Comparison of ENCODE assay signal across 8 cellular contexts in genomic region chr4:1246901-1247810, GRCh38. TPM values are rescaled to one million over a fixed set of nuclear protein-coding genes. Genes with fewer than 3 reads are reported as not detected.
DNase-seq lines count a peak whose midpoint lies in the region; ATAC-seq and TF ChIP-seq lines count a peak whose summit lies in the region.

No MANE protein-coding gene starts in this region.

- H3K9ac ChIP-seq in OCI-LY3 (ENCODE audit: low read length) = peak overlapping the region; percentile 100

- H4K20me1 ChIP-seq in OCI-LY3 (ENCODE audit: insufficient read depth, low read length) = peaks cover 52% of the 10 kb centered on the region

- H3K4me3 ChIP-seq in OCI-LY3 (ENCODE audit: low read length) (peak overlapping the region; percentile 99), cardiac fibroblast (replicated peaks in 1 of 2; ENCODE audit: low read depth in 2 of 2, low read length in 2 of 2) (peak overlapping the region; percentile 76 to 77), testis (peak overlapping the region; percentile 88 to 89)

- intact Hi-C loops in testis (cut with DNase I; ENCODE audit: low total_unique reads) = no loop called here

- no peaks in the 10 kb centered on the region for H3K27me3 ChIP-seq in OCI-LY3 (ENCODE audit: low read depth, low read length)
- no peaks in the 10 kb centered on the region for H3K27me3 ChIP-seq in testis

- TF ChIP-seq POLR2A in testis (IDR thresholded peaks at IDR 0.05) = no peak

- WGBS in testis, 2 donors = 6 to 9% methylated on average over 33 to 39 of the region's 46 CpGs

- TF ChIP-seq CTCF in OCI-LY3 (IDR thresholded peaks at IDR 0.05; ENCODE audit: low read depth, low read length) (no peak), cardiac fibroblast (IDR thresholded peaks at IDR 0.05; ENCODE audit: low read depth, low read length) (no peak), testis (IDR thresholded peaks at IDR 0.05) (no peak)

- H3K27ac ChIP-seq in OCI-LY3 (ENCODE audit: low read length) (peak overlapping the region; percentile 86), testis (peak overlapping the region; percentile 92 to 95)

- H3K9me3 ChIP-seq in OCI-LY3 (ENCODE audit: insufficient read depth, low read length) (peaks cover 11% of the 10 kb centered on the region; the same call in 1 of the 2 replicates), testis (no peaks in the 10 kb centered on the region)

- DNase-seq in NCI-H82 (lab: John Stamatoyannopoulos, UW) = peak; percentile 16
- no peak for DNase-seq in NCI-H82 treated with DMSO at 0.1 percent for 48 hours (lab: John Stamatoyannopoulos, UW; ENCODE audit: unreplicated experiment)
- peak in 1 of 2 donors; percentile 32 for DNase-seq in cardiac fibroblast (ENCODE audit: low read depth in 2 of 2)
- peak; percentile 46 for DNase-seq in left lobe of liver (ENCODE audit: low spot score)
- DNase-seq in testis = peak; percentile 16
- no peak for DNase-seq in SW 1271 (lab: John Stamatoyannopoulos, UW)
- no peak for DNase-seq in medulla oblongata (ENCODE audit: extremely low spot score)

- peak overlapping the region; percentile 82 for H3K4me2 ChIP-seq in OCI-LY3 (ENCODE audit: low read length)

- H3K79me2 ChIP-seq in OCI-LY3 (ENCODE audit: low read length) = peaks cover 81% of the 10 kb centered on the region

- no peak for ATAC-seq in left lobe of liver

- H3K36me3 ChIP-seq in OCI-LY3 (replicated peaks; ENCODE audit: low read depth, low read length) (peaks cover 23% of the 10 kb centered on the region), testis (ENCODE audit: low read depth, missing control alignments) (no peaks in the 10 kb centered on the region)

- H2AFZ ChIP-seq in OCI-LY3 (ENCODE audit: low read depth, low read length) = no peak overlapping the region

- H3K4me1 ChIP-seq in OCI-LY3 (ENCODE audit: low read length) (peaks cover 20% of the 10 kb centered on the region), testis (peaks cover 45% of the 10 kb centered on the region)

RNA-seq across cellular contexts. Expression of gene CTBP1, which starts 1.8 kb away (rescaled TPM):
- 97.0 TPM for total RNA-seq in left lobe of liver
- total RNA-seq in testis = 100 to 1,000 TPM; 240 to 245 TPM
- 72.6 TPM for polyA plus RNA-seq in testis (ENCODE audit: insufficient read depth, low read depth, low replicate concordance)

RNA-seq across cellular contexts. Expression of gene MAEA, which starts 42.5 kb away (rescaled TPM):
- total RNA-seq in left lobe of liver (33.3 TPM), testis (100 to 1,000 TPM in 1 of 2 donors, 10 to 100 TPM in 1; 94.2 to 129 TPM)
- 71.2 TPM for polyA plus RNA-seq in testis (ENCODE audit: insufficient read depth, low read depth, low replicate concordance)

Comparison
In these comparisons a context has a peak if more than half of its experiments do, and no peak if none do; other contexts are left out.
1. DNase-seq: peak in NCI-H82 (single experiment), left lobe of liver (single experiment) and testis (single experiment); none in NCI-H82 treated with DMSO at 0.1 percent for 48 hours (single experiment), SW 1271 (0 of 2) and medulla oblongata (single experiment).
2. Peak in every context shown above with its lines, with median percentiles within 50 percentile points of each other: H3K4me3 ChIP-seq.